19 cellular contexts compared by ENCODE assay signal in the genomic region with DNA sequence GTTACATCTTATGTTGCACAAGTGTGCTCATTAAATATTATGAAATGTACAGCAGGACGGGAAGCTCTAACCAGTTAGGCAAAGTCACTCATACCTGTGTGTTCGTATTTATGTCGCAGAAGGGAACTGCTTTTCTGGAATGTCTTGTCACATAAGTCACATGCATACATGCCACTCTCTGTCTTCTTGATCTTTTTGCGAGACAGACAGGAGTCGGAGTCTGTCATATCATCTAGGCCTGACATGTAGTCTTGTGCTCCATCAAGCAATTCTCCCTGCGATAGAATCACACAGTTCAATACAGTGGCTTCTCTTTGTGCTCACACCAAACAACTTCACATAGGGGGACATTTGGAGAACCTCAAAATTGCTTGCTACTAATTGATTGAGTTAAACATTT.
DNase-seq lines count a peak whose midpoint lies in the region; ATAC-seq and TF ChIP-seq lines count a peak whose summit lies in the region.
"Had no signal": no experiment of that assay in that cellular context is flagged by ENCODE, and none has a peak within 500 bp of the region (broad histone marks: within the 10 kb centered on the region; RNA-seq: fewer than 3 reads in every experiment).

No MANE protein-coding gene starts in this region.

- H3K27me3 ChIP-seq in body of pancreas = no peaks in the 10 kb centered on the region

- H3K4me3 Mint-ChIP-seq in CD14-positive monocyte (no peak overlapping the region), WTC11 (no peak overlapping the region), endothelial cell (ENCODE audit: unreplicated experiment) (peak overlapping the region; percentile 11), osteocyte (ENCODE audit: unreplicated experiment) (no peak overlapping the region)
- H3K4me3 Mint-ChIP-seq in activated CD4-positive, alpha-beta T cell treated with anti-CD3 and anti-CD28 coated beads, Interleukin-2, amount 10 ng/mL, durations not matched to agents 7 days and 5 days = no peak overlapping the region
- H3K4me3 Mint-ChIP-seq: CD4-positive, alpha-beta T cell had no signal

- H3K27me3 Mint-ChIP-seq in CD14-positive monocyte (ENCODE audit: low read depth in 3 of 3) = no peaks in the 10 kb centered on the region
- H3K27me3 Mint-ChIP-seq in WTC11 (ENCODE audit: low read depth) = no peaks in the 10 kb centered on the region; the same call in 1 of the 2 replicates
- H3K27me3 Mint-ChIP-seq in endothelial cell (ENCODE audit: unreplicated experiment) = peaks cover 1% of the 10 kb centered on the region
- no peaks in the 10 kb centered on the region for H3K27me3 Mint-ChIP-seq in osteocyte (ENCODE audit: unreplicated experiment)
- no peaks in the 10 kb centered on the region for H3K27me3 Mint-ChIP-seq in activated CD4-positive, alpha-beta T cell treated with anti-CD3 and anti-CD28 coated beads, Interleukin-2, amount 10 ng/mL, durations not matched to agents 7 days and 5 days
- H3K27me3 Mint-ChIP-seq: CD4-positive, alpha-beta T cell had no signal

- H3K9me3 Mint-ChIP-seq in CD14-positive monocyte (no peaks in the 10 kb centered on the region), WTC11 (peaks cover 4% of the 10 kb centered on the region), endothelial cell (ENCODE audit: unreplicated experiment) (no peaks in the 10 kb centered on the region), osteocyte (ENCODE audit: unreplicated experiment) (peaks cover 3% of the 10 kb centered on the region)
- H3K9me3 Mint-ChIP-seq in activated CD4-positive, alpha-beta T cell treated with anti-CD3 and anti-CD28 coated beads, Interleukin-2, amount 10 ng/mL, durations not matched to agents 7 days and 5 days = no peaks in the 10 kb centered on the region
- H3K9me3 Mint-ChIP-seq: CD4-positive, alpha-beta T cell had no signal

- peaks cover 59 to 64% of the 10 kb centered on the region in 2 donors for H3K36me3 Mint-ChIP-seq in CD14-positive monocyte
- H3K36me3 Mint-ChIP-seq in WTC11 = no peaks in the 10 kb centered on the region
- H3K36me3 Mint-ChIP-seq in endothelial cell (ENCODE audit: low read depth, unreplicated experiment) = peaks cover 54% of the 10 kb centered on the region
- H3K36me3 Mint-ChIP-seq in osteocyte (ENCODE audit: unreplicated experiment) = peaks cover 74% of the 10 kb centered on the region
- no peaks in the 10 kb centered on the region for H3K36me3 Mint-ChIP-seq in activated CD4-positive, alpha-beta T cell treated with anti-CD3 and anti-CD28 coated beads, Interleukin-2, amount 10 ng/mL, durations not matched to agents 7 days and 5 days (ENCODE audit: low read depth)

- H3K27ac Mint-ChIP-seq in CD14-positive monocyte (peak overlapping the region in 6 of 7 donors; percentile 9 to 79 (median 32)), WTC11 (peak overlapping the region; percentile 22; the same call in 1 of the 2 replicates), endothelial cell (ENCODE audit: unreplicated experiment) (no peak overlapping the region), osteocyte (ENCODE audit: unreplicated experiment) (peak overlapping the region; percentile 5)
- no peak overlapping the region for H3K27ac Mint-ChIP-seq in activated CD4-positive, alpha-beta T cell treated with anti-CD3 and anti-CD28 coated beads, Interleukin-2, amount 10 ng/mL, durations not matched to agents 7 days and 5 days
- H3K27ac Mint-ChIP-seq: CD4-positive, alpha-beta T cell had no signal

- WGBS in body of pancreas, 2 donors = 86 to 93% methylated on average over 6 of the region's 6 CpGs

- no peak for TF ChIP-seq POLR2A in body of pancreas (IDR thresholded peaks at IDR 0.05)

- ATAC-seq in WTC11 (no peak), HG03175 (IDR thresholded peaks at IDR 0.05; ENCODE audit: unreplicated experiment) (no peak), body of pancreas (no peak)
- ATAC-seq: PC-3 had no signal

- H3K27ac ChIP-seq in body of pancreas = no peak overlapping the region
- H3K27ac ChIP-seq: KMS-11 had no signal

- TF ChIP-seq CTCF in CD14-positive monocyte (IDR thresholded peaks at IDR 0.05) = no peak
- TF ChIP-seq CTCF in WTC11 (IDR thresholded peaks at IDR 0.05) = no peak
- TF ChIP-seq CTCF in endothelial cell (IDR thresholded peaks at IDR 0.05; ENCODE audit: unreplicated experiment) = no peak
- no peak for TF ChIP-seq CTCF in osteocyte (IDR thresholded peaks at IDR 0.05)
- no peak for TF ChIP-seq CTCF in body of pancreas (IDR thresholded peaks at IDR 0.05)

- CTCF ChIA-PET in WTC11 (lab: Charles Lee) = no interaction called here
- CTCF ChIA-PET in activated CD4-positive, alpha-beta T cell treated with anti-CD3 and anti-CD28 coated beads, Interleukin-2, amount 10 ng/mL, durations not matched to agents 7 days and 5 days (lab: Charles Lee) = interaction anchor here (0.9 kb wide), 1 partner anchor 12 kb away, joined by 5 read pairs; no protein-coding TSS in a partner anchor

- DNase-seq in CD14-positive monocyte (ENCODE audit: low spot score) (no peak), WTC11 (ENCODE audit: low spot score) (no peak), endothelial cell (ENCODE audit: low spot score) (no peak), osteocyte (ENCODE audit: extremely low spot score, unreplicated experiment) (no peak), body of pancreas (no peak), inferior parietal cortex (ENCODE audit: extremely low spot score) (no peak)
- no peak for DNase-seq in activated CD4-positive, alpha-beta T cell treated with anti-CD3 and anti-CD28 coated beads, Interleukin-2, amount 10 ng/mL, durations not matched to agents 7 days and 5 days
- DNase-seq: CD4-positive, alpha-beta T cell; COR-L47; GOT3; HCEC 1CT; NCI-H1092 treated with DMSO at 0.1 percent for 48 hours; NCI-H1436 treated with DMSO at 0.1 percent for 48 hours; NCI-H1930; NCI-H226; PC-3; SHP77 had no signal

- H3K4me1 Mint-ChIP-seq in CD14-positive monocyte = no peaks in the 10 kb centered on the region
- H3K4me1 Mint-ChIP-seq in WTC11 = peaks cover 9% of the 10 kb centered on the region
- H3K4me1 Mint-ChIP-seq in endothelial cell (ENCODE audit: unreplicated experiment) = no peaks in the 10 kb centered on the region
- no peaks in the 10 kb centered on the region for H3K4me1 Mint-ChIP-seq in osteocyte (ENCODE audit: unreplicated experiment)
- no peaks in the 10 kb centered on the region for H3K4me1 Mint-ChIP-seq in activated CD4-positive, alpha-beta T cell treated with anti-CD3 and anti-CD28 coated beads, Interleukin-2, amount 10 ng/mL, durations not matched to agents 7 days and 5 days

- H3K36me3 ChIP-seq in body of pancreas (replicated peaks in 1 of 2; ENCODE audit: insufficient read depth in 1 of 2, low read depth in 2 of 2) = no peaks in the 10 kb centered on the region

- POLR2A ChIA-PET in WTC11 (lab: Charles Lee) = no interaction called here
- POLR2A ChIA-PET in activated CD4-positive, alpha-beta T cell treated with anti-CD3 and anti-CD28 coated beads, Interleukin-2, amount 10 ng/mL, durations not matched to agents 7 days and 5 days (lab: Charles Lee) = no interaction called here

- H3K9me3 ChIP-seq in body of pancreas = no peaks in the 10 kb centered on the region

- intact Hi-C loops in CD14-positive monocyte (cut with micrococcal nuclease) = no loop called here
- intact Hi-C loops in body of pancreas (cut with DNase I) = no loop called here

- no peaks in the 10 kb centered on the region for H3K4me1 ChIP-seq in body of pancreas

- no peak overlapping the region for H3K4me3 ChIP-seq in body of pancreas

TF ChIP-seq in WTC11, 78 proteins besides CTCF, POLR2A, EP300 and RAD21:
- TF ChIP-seq, protein P1, sequence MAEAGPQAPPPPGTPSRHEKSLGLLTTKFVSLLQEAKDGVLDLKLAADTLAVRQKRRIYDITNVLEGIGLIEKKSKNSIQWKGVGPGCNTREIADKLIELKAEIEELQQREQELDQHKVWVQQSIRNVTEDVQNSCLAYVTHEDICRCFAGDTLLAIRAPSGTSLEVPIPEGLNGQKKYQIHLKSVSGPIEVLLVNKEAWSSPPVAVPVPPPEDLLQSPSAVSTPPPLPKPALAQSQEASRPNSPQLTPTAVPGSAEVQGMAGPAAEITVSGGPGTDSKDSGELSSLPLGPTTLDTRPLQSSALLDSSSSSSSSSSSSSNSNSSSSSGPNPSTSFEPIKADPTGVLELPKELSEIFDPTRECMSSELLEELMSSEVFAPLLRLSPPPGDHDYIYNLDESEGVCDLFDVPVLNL (CRISPR knock-in tag; IDR thresholded peaks at IDR 0.05; ENCODE audit: borderline replicate concordance, low read depth) = no peak
- TF ChIP-seq GRHL2 (CRISPR knock-in tag; IDR thresholded peaks at IDR 0.05; ENCODE audit: insufficient replicate concordance, severe bottlenecking) = no peak
- TF ChIP-seq, protein P2, sequence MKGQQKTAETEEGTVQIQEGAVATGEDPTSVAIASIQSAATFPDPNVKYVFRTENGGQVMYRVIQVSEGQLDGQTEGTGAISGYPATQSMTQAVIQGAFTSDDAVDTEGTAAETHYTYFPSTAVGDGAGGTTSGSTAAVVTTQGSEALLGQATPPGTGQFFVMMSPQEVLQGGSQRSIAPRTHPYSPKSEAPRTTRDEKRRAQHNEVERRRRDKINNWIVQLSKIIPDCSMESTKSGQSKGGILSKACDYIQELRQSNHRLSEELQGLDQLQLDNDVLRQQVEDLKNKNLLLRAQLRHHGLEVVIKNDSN (CRISPR knock-in tag; IDR thresholded peaks at IDR 0.05) = no peak
- TF ChIP-seq NR3C1 (CRISPR knock-in tag; conservative IDR thresholded peaks at IDR 0.05; ENCODE audit: low read depth) = no peak
- no peak for TF ChIP-seq RORB (CRISPR knock-in tag; IDR thresholded peaks at IDR 0.05)
- TF ChIP-seq, protein P3, sequence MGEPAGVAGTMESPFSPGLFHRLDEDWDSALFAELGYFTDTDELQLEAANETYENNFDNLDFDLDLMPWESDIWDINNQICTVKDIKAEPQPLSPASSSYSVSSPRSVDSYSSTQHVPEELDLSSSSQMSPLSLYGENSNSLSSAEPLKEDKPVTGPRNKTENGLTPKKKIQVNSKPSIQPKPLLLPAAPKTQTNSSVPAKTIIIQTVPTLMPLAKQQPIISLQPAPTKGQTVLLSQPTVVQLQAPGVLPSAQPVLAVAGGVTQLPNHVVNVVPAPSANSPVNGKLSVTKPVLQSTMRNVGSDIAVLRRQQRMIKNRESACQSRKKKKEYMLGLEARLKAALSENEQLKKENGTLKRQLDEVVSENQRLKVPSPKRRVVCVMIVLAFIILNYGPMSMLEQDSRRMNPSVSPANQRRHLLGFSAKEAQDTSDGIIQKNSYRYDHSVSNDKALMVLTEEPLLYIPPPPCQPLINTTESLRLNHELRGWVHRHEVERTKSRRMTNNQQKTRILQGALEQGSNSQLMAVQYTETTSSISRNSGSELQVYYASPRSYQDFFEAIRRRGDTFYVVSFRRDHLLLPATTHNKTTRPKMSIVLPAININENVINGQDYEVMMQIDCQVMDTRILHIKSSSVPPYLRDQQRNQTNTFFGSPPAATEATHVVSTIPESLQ (CRISPR knock-in tag; IDR thresholded peaks at IDR 0.05) = no peak
- TF ChIP-seq ZNF671 (CRISPR knock-in tag; IDR thresholded peaks at IDR 0.05) = no peak

Comparison
In these comparisons a context has a peak if more than half of its experiments do, and no peak if none do; other contexts are left out.
1. H3K27ac Mint-ChIP-seq: peak in CD14-positive monocyte (6 of 7), WTC11 (single experiment) and osteocyte (single experiment); none in endothelial cell (single experiment) and activated CD4-positive, alpha-beta T cell treated with anti-CD3 and anti-CD28 coated beads, Interleukin-2, amount 10 ng/mL, durations not matched to agents 7 days and 5 days (single experiment).